23 cellular contexts compared by ENCODE assay signal in genomic region chr6:158264180-158264579, GRCh38.
"Had no signal": no experiment of that assay in that cellular context is flagged by ENCODE, and none has a peak within 500 bp of the region (broad histone marks: within the 10 kb centered on the region; RNA-seq: fewer than 3 reads in every experiment).

No MANE protein-coding gene starts in this region.

- H3K4me1 ChIP-seq: SJCRH30 had no signal

- H3K9me3 ChIP-seq: SJCRH30 had no signal

- H3K27ac ChIP-seq: SJCRH30 had no signal

- DNase-seq: IMR-90, Kasumi-1, KG1, MM.1S, NCI-H1092 treated with DMSO at 0.1 percent for 48 hours, NCI-H1436, NCI-H187, NCI-H2029, NCI-H2081 treated with DMSO at 0.1 percent for 48 hours, NCI-H2171, NCI-H226, NCI-H446, NCI-H510A, NCI-H524 treated with DMSO at 0.1 percent for 48 hours, NCI-H69, NCI-H774, PC-3, SHP77 treated with DMSO at 0.1 percent for 48 hours, SJCRH30 had no signal

- FAIRE-seq: HepG2 had no signal

- ATAC-seq: HepG2, Panc1, PC-3, Right ventricle myocardium inferior, SK-N-SH treated with all-trans-retinoic acid at 6 μM for 48 hours had no signal

- H3K27me3 ChIP-seq: SJCRH30 had no signal

- H3K4me3 ChIP-seq: SJCRH30 had no signal
